17 cellular contexts compared by ENCODE assay signal in genomic region chr18:36196239-36196995, GRCh38. TPM values are rescaled to one million over a fixed set of nuclear protein-coding genes. Genes with fewer than 3 reads are reported as not detected.
DNase-seq lines count a peak whose midpoint lies in the region; ATAC-seq and TF ChIP-seq lines count a peak whose summit lies in the region.
"Had no signal": no experiment of that assay in that cellular context is flagged by ENCODE, and none has a peak within 500 bp of the region (broad histone marks: within the 10 kb centered on the region; RNA-seq: fewer than 3 reads in every experiment).

No MANE protein-coding gene starts in this region.

- no peaks in the 10 kb centered on the region for H3K36me3 ChIP-seq in parathyroid adenoma (ENCODE audit: control insufficient read depth, insufficient read depth, low read length)
- H3K36me3 ChIP-seq: HAP-1 had no signal

- DNase-seq in activated CD8-positive, alpha-beta memory T cell treated with anti-CD3 and anti-CD28 coated beads, Interleukin-2, amount 50 U/mL, for 48 hours = peak; percentile 18
- no peak for DNase-seq in activated CD8-positive, alpha-beta memory T cell treated with anti-CD3 and anti-CD28 coated beads for 24 hours
- DNase-seq in NCI-H1694 (lab: John Stamatoyannopoulos, UW) = peak; percentile 26
- DNase-seq in T-helper 17 cell = no peak
- DNase-seq in LoVo (ENCODE audit: low spot score) = no peak
- DNase-seq in activated CD4-positive, CD25-positive, alpha-beta regulatory T cell (lab: John Stamatoyannopoulos, UW) = no peak
- DNase-seq: CD4-positive, CD25-positive, alpha-beta regulatory T cell; DND-41; IMR-90; NCI-H187; NCI-H446 treated with DMSO at 0.1 percent for 48 hours; NCI-H526 treated with DMSO at 0.1 percent for 48 hours; SIG-M5; SK-N-SH had no signal

- H3K79me2 ChIP-seq in parathyroid adenoma = no peaks in the 10 kb centered on the region

- no peak for ATAC-seq in T-helper 17 cell
- ATAC-seq: Panc1 had no signal

- H3K27me3 ChIP-seq in parathyroid adenoma (ENCODE audit: control insufficient read depth, insufficient read depth, low read length) = no peaks in the 10 kb centered on the region

- H3K9me3 ChIP-seq in T-helper 17 cell (ENCODE audit: control insufficient read depth, low read length, poor library complexity, severe bottlenecking) = no peaks in the 10 kb centered on the region
- no peaks in the 10 kb centered on the region for H3K9me3 ChIP-seq in parathyroid adenoma (ENCODE audit: control insufficient read depth, low read length)
- H3K9me3 ChIP-seq: HAP-1, SK-N-SH had no signal

- no peak overlapping the region for H3K9ac ChIP-seq in parathyroid adenoma
- H3K9ac ChIP-seq: SK-N-SH had no signal

- no peak overlapping the region for H3K27ac Mint-ChIP-seq in T-helper 17 cell
- H3K27ac Mint-ChIP-seq: CD4-positive, CD25-positive, alpha-beta regulatory T cell had no signal

- H3K36me3 Mint-ChIP-seq in T-helper 17 cell (ENCODE audit: low read depth) = no peaks in the 10 kb centered on the region
- H3K36me3 Mint-ChIP-seq: CD4-positive, CD25-positive, alpha-beta regulatory T cell had no signal

- no peak overlapping the region for H3K4me2 ChIP-seq in parathyroid adenoma (ENCODE audit: low read length)
- H3K4me2 ChIP-seq: SK-N-SH had no signal

- no peak for TF ChIP-seq CTCF in parathyroid adenoma (IDR thresholded peaks at IDR 0.05)

- no peak overlapping the region for H3K4me3 ChIP-seq in parathyroid adenoma (ENCODE audit: low read depth, low read length)
- H3K4me3 ChIP-seq: HAP-1 had no signal

- peak overlapping the region; percentile 49 for H3K4me3 Mint-ChIP-seq in T-helper 17 cell
- H3K4me3 Mint-ChIP-seq: CD4-positive, CD25-positive, alpha-beta regulatory T cell had no signal

- H3K4me1 Mint-ChIP-seq in T-helper 17 cell = peaks cover 2% of the 10 kb centered on the region
- H3K4me1 Mint-ChIP-seq: CD4-positive, CD25-positive, alpha-beta regulatory T cell had no signal

- H3K27ac ChIP-seq in parathyroid adenoma = no peak overlapping the region

- peak overlapping the region; percentile 14 for H2AFZ ChIP-seq in parathyroid adenoma

- peaks cover 24% of the 10 kb centered on the region for H3K4me1 ChIP-seq in parathyroid adenoma

- peaks cover 15% of the 10 kb centered on the region for H3K27me3 Mint-ChIP-seq in T-helper 17 cell

RNA-seq across cellular contexts. Expression of gene MOCOS, which starts 9.1 kb away (rescaled TPM):
- under 1 TPM in 1 of 2 donors, not detected in 1; 0.30 TPM for total RNA-seq in T-helper 17 cell
- total RNA-seq: CD4-positive, CD25-positive, alpha-beta regulatory T cell had no signal

Comparison
In these comparisons a context has a peak if more than half of its experiments do, and no peak if none do; other contexts are left out.
1. DNase-seq: peak in activated CD8-positive, alpha-beta memory T cell treated with anti-CD3 and anti-CD28 coated beads, Interleukin-2, amount 50 U/mL, for 48 hours (single experiment) and NCI-H1694 (single experiment); none in activated CD8-positive, alpha-beta memory T cell treated with anti-CD3 and anti-CD28 coated beads for 24 hours (single experiment), T-helper 17 cell (0 of 3), LoVo (single experiment) and activated CD4-positive, CD25-positive, alpha-beta regulatory T cell (0 of 4).